8 cellular contexts compared by ENCODE assay signal in the genomic region with DNA sequence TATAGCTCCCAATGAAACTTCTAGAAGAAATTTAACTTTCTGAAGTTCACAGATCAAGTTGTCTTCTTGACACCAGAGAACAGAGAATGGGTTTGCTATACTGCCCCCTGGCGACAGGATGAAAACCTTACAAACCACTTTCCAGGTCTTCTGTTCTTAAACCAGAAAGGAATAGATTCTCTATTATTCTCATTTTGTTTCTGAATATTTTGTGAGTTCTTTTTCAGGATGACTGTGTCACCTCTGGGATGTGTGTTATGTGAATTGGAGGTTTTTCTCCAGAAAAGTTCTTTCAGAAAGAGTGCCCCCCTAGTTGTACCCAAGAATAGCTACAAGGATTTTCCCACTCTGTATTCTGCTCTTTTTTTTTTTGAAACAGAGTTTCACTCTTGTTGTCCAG. TPM values are rescaled to one million over a fixed set of nuclear protein-coding genes. Genes with fewer than 3 reads are reported as not detected.
A peak's percentile ranks its signal among the peaks of the same experiment; 100 is the strongest.
DNase-seq lines count a peak whose midpoint lies in the region.

No MANE protein-coding gene starts in this region.

- DNase-seq in NCI-H82 (lab: John Stamatoyannopoulos, UW) (peak; percentile 58), NCI-H82 treated with DMSO at 0.1 percent for 48 hours (lab: John Stamatoyannopoulos, UW; ENCODE audit: unreplicated experiment) (no peak), NCI-H146 treated with DMSO at 0.1 percent for 48 hours (lab: John Stamatoyannopoulos, UW; ENCODE audit: unreplicated experiment) (peak; percentile 4), fibroblast of peridontal ligament (ENCODE audit: extremely low read depth) (peak; percentile 59), renal cortical epithelial cell (ENCODE audit: low read depth) (peak; percentile 54), NCI-H510A treated with DMSO at 0.1 percent for 48 hours (lab: John Stamatoyannopoulos, UW) (no peak), COR-L47 (lab: John Stamatoyannopoulos, UW) (no peak)
- DNase-seq in activated CD8-positive, alpha-beta memory T cell treated with anti-CD3 and anti-CD28 coated beads, Interleukin-2, amount 50 U/mL, for 4 hours = peak; percentile 47

RNA-seq across cellular contexts. Expression of gene IFT22, which starts 6.3 kb away (rescaled TPM):
- 32.3 and 65.0 TPM in 2 replicates for total RNA-seq in renal cortical epithelial cell

RNA-seq across cellular contexts. Expression of gene COL26A1, which starts 47.3 kb away (rescaled TPM):
- total RNA-seq in renal cortical epithelial cell = 2.2 TPM in 1 of 2 replicates, not detected in the other

Comparison
In these comparisons a context has a peak if more than half of its experiments do, and no peak if none do; other contexts are left out.
1. DNase-seq: peak in NCI-H82 (single experiment), NCI-H146 treated with DMSO at 0.1 percent for 48 hours (single experiment), activated CD8-positive, alpha-beta memory T cell treated with anti-CD3 and anti-CD28 coated beads, Interleukin-2, amount 50 U/mL, for 4 hours (single experiment), fibroblast of peridontal ligament (single experiment) and renal cortical epithelial cell (single experiment); none in NCI-H82 treated with DMSO at 0.1 percent for 48 hours (single experiment), NCI-H510A treated with DMSO at 0.1 percent for 48 hours (single experiment) and COR-L47 (single experiment).